ENCODE assay signal across 16 cellular contexts in genomic region chr3:71395470-71395869, GRCh38.
DNase-seq lines count a peak whose midpoint lies in the region; ATAC-seq and TF ChIP-seq lines count a peak whose summit lies in the region.
"Had no signal": no experiment of that assay in that cellular context is flagged by ENCODE, and none has a peak within 500 bp of the region (broad histone marks: within the 10 kb centered on the region; RNA-seq: fewer than 3 reads in every experiment).

No MANE protein-coding gene starts in this region.

- no peak overlapping the region for H4K91ac ChIP-seq in IMR-90 (ENCODE audit: insufficient read depth, low read depth, low read length)

- H3K36me3 Mint-ChIP-seq in activated naive CD8-positive, alpha-beta T cell treated with anti-CD3 and anti-CD28 coated beads, Interleukin-2, amount 10 ng/mL, durations not matched to agents 7 days and 5 days = no peaks in the 10 kb centered on the region
- no peaks in the 10 kb centered on the region for H3K36me3 Mint-ChIP-seq in naive B cell
- H3K36me3 Mint-ChIP-seq: neural progenitor cell had no signal

- no peak overlapping the region for H2BK15ac ChIP-seq in IMR-90 (ENCODE audit: low read depth, low read length)

- H4K8ac ChIP-seq in IMR-90 (ENCODE audit: low read depth in 2 of 2, low read length in 2 of 2) = no peak overlapping the region

- H3K9me1 ChIP-seq in IMR-90 (ENCODE audit: insufficient read depth, low read length) = peaks cover 13% of the 10 kb centered on the region

- H3K79me1 ChIP-seq in IMR-90 (ENCODE audit: low read depth in 1 of 2, low read length in 2 of 2) = peaks cover 7 to 34% of the 10 kb centered on the region in 2 experiments; a peak in 3 of 4 replicates

- H2BK5ac ChIP-seq in IMR-90 (ENCODE audit: low read depth, low read length, poor library complexity, severe bottlenecking) = no peak overlapping the region

- H3K9me3 ChIP-seq in BLaER1 treated with 17β-estradiol and CSF1 and Interleukin-3, amounts not matched to agents 10 nM and 100 nM (replicated peaks in 1 of 11) = no peaks in the 10 kb centered on the region
- no peaks in the 10 kb centered on the region for H3K9me3 ChIP-seq in IMR-90 (ENCODE audit: control insufficient read depth, insufficient read depth, low read length)

- ATAC-seq in IMR-90 (ENCODE audit: low read depth) (no peak), naive B cell (ENCODE audit: low read depth in 2 of 2) (no peak), GM21526 (IDR thresholded peaks at IDR 0.05; ENCODE audit: low FRiP score, unreplicated experiment) (no peak)
- ATAC-seq in activated naive CD8-positive, alpha-beta T cell treated with anti-CD3 and anti-CD28 coated beads, Interleukin-2, amount 10 ng/mL, durations not matched to agents 7 days and 5 days (ENCODE audit: low read depth) = no peak
- ATAC-seq: activated CD8-positive, alpha-beta memory T cell treated with anti-CD3 and anti-CD28 coated beads, Interleukin-2, amount 10 ng/mL, durations not matched to agents 7 days and 5 days; GM23338 had no signal

- no peak for TF ChIP-seq RAD21 in IMR-90 (IDR thresholded peaks at IDR 0.05; ENCODE audit: low read length)

- H2BK120ac ChIP-seq in IMR-90 (ENCODE audit: low read depth, low read length) = no peak overlapping the region

- no peak overlapping the region for H4K5ac ChIP-seq in IMR-90 (ENCODE audit: low read depth, low read length)

- DNase-seq in IMR-90 (no peak), naive B cell (no peak), ecto neural progenitor cell (ENCODE audit: low spot score) (no peak), iPS-NIHi11 (ENCODE audit: low spot score) (no peak)
- no peak for DNase-seq in activated naive CD8-positive, alpha-beta T cell treated with anti-CD3 and anti-CD28 coated beads, Interleukin-2, amount 10 ng/mL, durations not matched to agents 7 days and 5 days
- DNase-seq: activated CD4-positive, alpha-beta T cell treated with anti-CD3 and anti-CD28 coated beads for 4 hours; activated CD8-positive, alpha-beta memory T cell treated with anti-CD3 and anti-CD28 coated beads, Interleukin-2, amount 10 ng/mL, durations not matched to agents 7 days and 5 days; NCI-H1092 treated with DMSO at 0.1 percent for 48 hours; NCI-H1930; NCI-H2227 treated with DMSO at 0.1 percent for 48 hours; NCI-H748 treated with DMSO at 0.1 percent for 48 hours had no signal

- no peak overlapping the region for H3K9ac ChIP-seq in BLaER1 treated with 17β-estradiol and CSF1 and Interleukin-3, amounts not matched to agents 10 nM and 100 nM
- no peak overlapping the region for H3K9ac ChIP-seq in IMR-90 (ENCODE audit: low read depth, low read length)
- H3K9ac ChIP-seq: neural progenitor cell had no signal

- H3K14ac ChIP-seq in IMR-90 (replicated peaks; ENCODE audit: low read depth, low read length) = 0 out of 2 replicates have a peak overlapping the region, but pooled peaks have one; percentile 8

- no peak for TF ChIP-seq POLR2A in IMR-90 (IDR thresholded peaks at IDR 0.05; ENCODE audit: low read depth, low read length)

- H3K27ac Mint-ChIP-seq in activated naive CD8-positive, alpha-beta T cell treated with anti-CD3 and anti-CD28 coated beads, Interleukin-2, amount 10 ng/mL, durations not matched to agents 7 days and 5 days = peak overlapping the region; percentile 17
- H3K27ac Mint-ChIP-seq in naive B cell = peak overlapping the region; percentile 36 to 99 (median 95)
- H3K27ac Mint-ChIP-seq: activated CD8-positive, alpha-beta memory T cell treated with anti-CD3 and anti-CD28 coated beads, Interleukin-2, amount 10 ng/mL, durations not matched to agents 7 days and 5 days; GM23338; neural progenitor cell had no signal

- CTCF ChIA-PET in IMR-90 (lab: Yijun Ruan, JAX) = interaction anchor here (0.6 kb wide), 1 partner anchor 39 kb away, joined by 4 read pairs; no protein-coding TSS in a partner anchor

- no peak overlapping the region for H2BK20ac ChIP-seq in IMR-90 (ENCODE audit: low read depth, low read length)

- H3K27me3 Mint-ChIP-seq in activated naive CD8-positive, alpha-beta T cell treated with anti-CD3 and anti-CD28 coated beads, Interleukin-2, amount 10 ng/mL, durations not matched to agents 7 days and 5 days = no peaks in the 10 kb centered on the region
- H3K27me3 Mint-ChIP-seq in naive B cell = no peaks in the 10 kb centered on the region

- 0 out of 2 replicates have a peak overlapping the region, but pooled peaks have one; percentile 4 for H3K23ac ChIP-seq in IMR-90 (ENCODE audit: low read depth, low read length)

- dilution Hi-C loops in IMR-90 (cut with HindIII; ENCODE audit: low sequenced_read_pairs, unreplicated experiment) = no loop called here

- intact Hi-C loops in IMR-90 (cut with micrococcal nuclease) = no loop called here

- in situ Hi-C loops in IMR-90 (cut with MboI; ENCODE audit: low sequenced_read_pairs) = no loop called here

- POLR2A ChIA-PET in IMR-90 (lab: Charles Lee; ENCODE audit: unreplicated experiment) = no interaction called here
- POLR2A ChIA-PET in activated naive CD8-positive, alpha-beta T cell treated with anti-CD3 and anti-CD28 coated beads, Interleukin-2, amount 10 ng/mL, durations not matched to agents 7 days and 5 days (lab: Charles Lee) = no interaction called here

- H3K18ac ChIP-seq in IMR-90 (ENCODE audit: low read depth, low read length) = no peak overlapping the region

- H3K4me1 ChIP-seq in BLaER1 treated with 17β-estradiol and CSF1 and Interleukin-3, amounts not matched to agents 10 nM and 100 nM = peaks cover 43 to 54% (median 48%) of the 10 kb centered on the region in 10 experiments
- peaks cover 8% of the 10 kb centered on the region for H3K4me1 ChIP-seq in IMR-90 (ENCODE audit: control insufficient read depth, insufficient read depth, low read length)

- peaks cover 2% of the 10 kb centered on the region for H3K9me3 Mint-ChIP-seq in activated naive CD8-positive, alpha-beta T cell treated with anti-CD3 and anti-CD28 coated beads, Interleukin-2, amount 10 ng/mL, durations not matched to agents 7 days and 5 days
- no peaks in the 10 kb centered on the region for H3K9me3 Mint-ChIP-seq in naive B cell
- H3K9me3 Mint-ChIP-seq: GM23338, neural progenitor cell had no signal

- no peaks in the 10 kb centered on the region for H4K20me1 ChIP-seq in BLaER1 treated with 17β-estradiol and CSF1 and Interleukin-3, amounts not matched to agents 10 nM and 100 nM
- H4K20me1 ChIP-seq in IMR-90 (ENCODE audit: insufficient read depth, low read length) = no peaks in the 10 kb centered on the region; the same call in 1 of the 2 replicates

- H3K4me1 Mint-ChIP-seq in activated naive CD8-positive, alpha-beta T cell treated with anti-CD3 and anti-CD28 coated beads, Interleukin-2, amount 10 ng/mL, durations not matched to agents 7 days and 5 days = peaks cover 54% of the 10 kb centered on the region
- H3K4me1 Mint-ChIP-seq in naive B cell = peaks cover 57 to 91% (median 62%) of the 10 kb centered on the region in 3 donors

- H3K4me3 ChIP-seq in BLaER1 treated with 17β-estradiol and CSF1 and Interleukin-3, amounts not matched to agents 10 nM and 100 nM = no peak overlapping the region
- no peak overlapping the region for H3K4me3 ChIP-seq in IMR-90 (ENCODE audit: insufficient read depth, low read depth, low read length)
- H3K4me3 ChIP-seq: GM23338, neural progenitor cell had no signal

- no peak overlapping the region; the same call in 1 of the 2 replicates for H2AK5ac ChIP-seq in IMR-90 (ENCODE audit: low read depth, low read length)

- H3K4ac ChIP-seq in IMR-90 (ENCODE audit: low read depth, low read length) = no peak overlapping the region

- no peak for TF ChIP-seq CTCF in IMR-90 (conservative IDR thresholded peaks at IDR 0.05; ENCODE audit: low read depth, low read length)

- H3K27ac ChIP-seq in BLaER1 treated with 17β-estradiol and CSF1 and Interleukin-3, amounts not matched to agents 10 nM and 100 nM = peak overlapping the region in 1 of 11 experiments; percentile 39; a peak in 1 of 22 replicates
- no peak overlapping the region for H3K27ac ChIP-seq in IMR-90 (ENCODE audit: insufficient read depth, low read length)
- H3K27ac ChIP-seq: epithelial cell of prostate, neural progenitor cell had no signal

- no CpG with 5 or more reads among the region's 3 CpGs for WGBS in IMR-90 (ENCODE audit: extremely low coverage in 2 of 2, insufficient read length in 1 of 2), 2 experiments

- no peaks in the 10 kb centered on the region for H3K36me3 ChIP-seq in BLaER1 treated with 17β-estradiol and CSF1 and Interleukin-3, amounts not matched to agents 10 nM and 100 nM
- H3K36me3 ChIP-seq in IMR-90 (ENCODE audit: control insufficient read depth, insufficient read depth, low read length) = no peaks in the 10 kb centered on the region
- H3K36me3 ChIP-seq: neural progenitor cell had no signal

- peak overlapping the region in 8 of 11 experiments; percentile 1 to 83 (median 68); a peak in 14 of 22 replicates for H3K4me2 ChIP-seq in BLaER1 treated with 17β-estradiol and CSF1 and Interleukin-3, amounts not matched to agents 10 nM and 100 nM
- no peak overlapping the region for H3K4me2 ChIP-seq in IMR-90 (ENCODE audit: low read depth, low read length)
- H3K4me2 ChIP-seq: GM23338, neural progenitor cell had no signal

- no peak overlapping the region for H3K56ac ChIP-seq in IMR-90 (ENCODE audit: extremely low read depth, insufficient read depth, low read length)

- H2AK9ac ChIP-seq in IMR-90 (replicated peaks; ENCODE audit: low read depth, low read length, poor library complexity) = no peak overlapping the region

- no peak overlapping the region for H3K4me3 Mint-ChIP-seq in activated naive CD8-positive, alpha-beta T cell treated with anti-CD3 and anti-CD28 coated beads, Interleukin-2, amount 10 ng/mL, durations not matched to agents 7 days and 5 days
- peak overlapping the region in 5 of 8 donors; percentile 37 to 84 (median 57) for H3K4me3 Mint-ChIP-seq in naive B cell
- H3K4me3 Mint-ChIP-seq: activated CD8-positive, alpha-beta memory T cell treated with anti-CD3 and anti-CD28 coated beads, Interleukin-2, amount 10 ng/mL, durations not matched to agents 7 days and 5 days; GM23338; neural progenitor cell had no signal

- peaks cover 0 to 16% (median 0%) of the 10 kb centered on the region in 11 experiments; a peak in 6 of 22 replicates for H3K27me3 ChIP-seq in BLaER1 treated with 17β-estradiol and CSF1 and Interleukin-3, amounts not matched to agents 10 nM and 100 nM
- no peaks in the 10 kb centered on the region for H3K27me3 ChIP-seq in IMR-90 (ENCODE audit: control insufficient read depth, insufficient read depth, low read length)
- H3K27me3 ChIP-seq: neural progenitor cell had no signal

- no peak overlapping the region for H2AFZ ChIP-seq in IMR-90 (replicated peaks; ENCODE audit: low read length, poor library complexity)
- H2AFZ ChIP-seq: GM23338, neural progenitor cell had no signal

- no TSS peak for BruUV-seq in IMR-90 (replicated peaks; lab: Mats Ljungman, UMichigan)

TF ChIP-seq in IMR-90, 13 proteins besides CTCF, POLR2A, EP300 and RAD21:
- no peak for TF ChIP-seq MAFK (IDR thresholded peaks at IDR 0.05; ENCODE audit: low read depth, low read length)
- TF ChIP-seq BHLHE40 (IDR thresholded peaks at IDR 0.05; ENCODE audit: low read depth, low read length) = no peak
- peak; percentile 11; the same call in 1 of the 2 replicates for TF ChIP-seq CEBPB (IDR thresholded peaks at IDR 0.05; ENCODE audit: low read depth, low read length)
TF ChIP-seq in IMR-90: peak in this region for 1.
